In the genomic region with DNA sequence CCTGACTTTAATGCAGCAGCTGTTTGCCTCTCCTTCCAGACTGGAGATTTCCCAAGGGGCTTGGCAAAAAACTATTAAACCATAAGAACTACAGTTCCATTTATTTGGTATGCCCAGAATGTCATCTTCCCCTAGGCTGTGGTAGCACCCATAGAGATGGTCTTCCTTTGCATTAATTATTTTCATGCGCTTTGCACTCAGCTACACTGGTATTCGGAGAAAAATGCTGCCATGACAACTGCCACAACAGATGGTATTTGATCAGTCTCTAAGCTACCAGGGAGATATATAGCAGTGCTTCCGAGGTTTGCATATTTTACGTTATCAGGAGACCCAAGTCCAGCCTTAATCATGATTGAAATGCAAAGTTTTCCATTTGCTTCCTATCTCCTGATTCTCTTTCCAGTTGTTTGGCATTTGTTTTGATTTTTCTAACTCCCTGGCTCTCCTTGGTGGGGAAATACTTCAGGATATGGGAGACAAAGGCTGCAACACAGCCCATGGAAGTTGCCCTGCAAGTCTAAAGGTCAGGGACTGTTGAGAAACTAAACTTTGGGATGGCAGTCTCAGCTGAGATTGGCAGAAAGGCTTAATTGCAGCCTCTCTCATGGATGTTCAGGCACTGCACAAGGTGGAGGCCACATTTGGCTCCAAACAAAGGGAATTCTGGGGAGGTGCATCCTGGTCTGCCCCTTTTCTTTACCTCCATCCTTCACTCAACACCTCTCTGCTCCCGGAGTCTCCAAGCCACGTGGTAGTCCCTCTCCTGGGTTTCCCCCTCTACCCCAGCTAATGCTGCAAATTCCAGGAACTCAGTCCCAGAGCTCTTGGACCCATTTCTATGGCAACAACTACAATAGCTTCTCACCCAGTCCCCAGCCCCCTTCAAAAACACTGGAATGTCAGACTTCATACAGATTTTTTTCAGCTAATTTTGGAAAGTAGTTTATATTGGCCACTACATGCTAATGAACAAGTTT, we compare ENCODE assay signal across 13 cellular contexts.
DNase-seq lines count a peak whose midpoint lies in the region; ATAC-seq and TF ChIP-seq lines count a peak whose summit lies in the region.
"Had no signal": no experiment of that assay in that cellular context is flagged by ENCODE, and none has a peak within 500 bp of the region (broad histone marks: within the 10 kb centered on the region; RNA-seq: fewer than 3 reads in every experiment).

No MANE protein-coding gene starts in this region.

- H3K4me2 ChIP-seq in GM23248 (ENCODE audit: unreplicated experiment), result no peak overlapping the region

- no peak for ATAC-seq in CD4-positive, alpha-beta T cell (ENCODE audit: poor library complexity)
- ATAC-seq: activated CD8-positive, alpha-beta T cell treated with anti-CD3 and anti-CD28 coated beads, Interleukin-2, amount 10 ng/mL, durations not matched to agents 7 days and 5 days; PC-3 had no signal

- peaks cover 19% of the 10 kb centered on the region for H3K4me1 Mint-ChIP-seq in mesothelial cell of epicardium
- no peaks in the 10 kb centered on the region for H3K4me1 Mint-ChIP-seq in CD4-positive, alpha-beta T cell (ENCODE audit: low read depth)
- H3K4me1 Mint-ChIP-seq: activated naive CD4-positive, alpha-beta T cell treated with anti-CD3 and anti-CD28 coated beads, Interleukin-2, amount 50 U/mL, for 24 hours had no signal

- CTCF ChIA-PET in CD4-positive, alpha-beta T cell (lab: Charles Lee), result no interaction called here

- no peak overlapping the region for H3K4me3 Mint-ChIP-seq in mesothelial cell of epicardium
- H3K4me3 Mint-ChIP-seq in CD4-positive, alpha-beta T cell, result no peak overlapping the region
- H3K4me3 Mint-ChIP-seq: activated CD8-positive, alpha-beta T cell treated with anti-CD3 and anti-CD28 coated beads, Interleukin-2, amount 10 ng/mL, durations not matched to agents 7 days and 5 days; activated naive CD4-positive, alpha-beta T cell treated with anti-CD3 and anti-CD28 coated beads, Interleukin-2, amount 50 U/mL, for 24 hours had no signal

- no peaks in the 10 kb centered on the region for H3K9me3 ChIP-seq in ectodermal cell (ENCODE audit: control insufficient read depth, low read length)
- no peaks in the 10 kb centered on the region for H3K9me3 ChIP-seq in GM23248 (ENCODE audit: low read depth)
- no peaks in the 10 kb centered on the region for H3K9me3 ChIP-seq in CD4-positive, alpha-beta T cell (ENCODE audit: control insufficient read depth, low read length)

- no peak overlapping the region for H2AFZ ChIP-seq in GM23248

- H4K20me1 ChIP-seq in GM23248 (ENCODE audit: insufficient read depth), result no peaks in the 10 kb centered on the region

- H3K4me3 ChIP-seq in ectodermal cell (ENCODE audit: insufficient read depth, low read depth, low read length), result no peak overlapping the region
- no peak overlapping the region for H3K4me3 ChIP-seq in GM23248

- no peak for TF ChIP-seq CTCF in mesothelial cell of epicardium (IDR thresholded peaks at IDR 0.05; ENCODE audit: unreplicated experiment)
- TF ChIP-seq CTCF in CD4-positive, alpha-beta T cell (IDR thresholded peaks at IDR 0.05), result no peak

- intact Hi-C loops in CD4-positive, alpha-beta T cell (cut with DNase I, micrococcal nuclease), result no loop called here

- H3K4me1 ChIP-seq in ectodermal cell (ENCODE audit: control insufficient read depth, insufficient read depth, low read length), result peaks cover 23% of the 10 kb centered on the region
- H3K4me1 ChIP-seq in GM23248 (ENCODE audit: insufficient read depth), result peaks cover 19% of the 10 kb centered on the region

- no peaks in the 10 kb centered on the region for H3K9me3 Mint-ChIP-seq in mesothelial cell of epicardium
- H3K9me3 Mint-ChIP-seq in CD4-positive, alpha-beta T cell, result no peaks in the 10 kb centered on the region
- H3K9me3 Mint-ChIP-seq: activated naive CD4-positive, alpha-beta T cell treated with anti-CD3 and anti-CD28 coated beads, Interleukin-2, amount 50 U/mL, for 24 hours had no signal

- DNase-seq in COLO668 (lab: John Stamatoyannopoulos, UW; ENCODE audit: unreplicated experiment) (peak; percentile 49), NCI-H1694 (lab: John Stamatoyannopoulos, UW) (peak; percentile 48), mesothelial cell of epicardium (ENCODE audit: low spot score in 2 of 2, unreplicated experiment in 2 of 2) (no peak), epidermal melanocyte (ENCODE audit: insufficient read length, low spot score) (no peak), GM23248 (no peak), occipital lobe (lab: John Stamatoyannopoulos, UW) (no peak)
- no peak for DNase-seq in CD4-positive, alpha-beta T cell
- DNase-seq: activated CD8-positive, alpha-beta T cell treated with anti-CD3 and anti-CD28 coated beads, Interleukin-2, amount 10 ng/mL, durations not matched to agents 7 days and 5 days; GDM1; PC-3; T1000 had no signal

- no peaks in the 10 kb centered on the region for H3K9me2 ChIP-seq in GM23248 (ENCODE audit: insufficient read depth)

- in situ Hi-C loops in GM23248 (cut with MboI), result no loop called here

- no peaks in the 10 kb centered on the region for H3K27me3 ChIP-seq in ectodermal cell (ENCODE audit: control insufficient read depth, insufficient read depth, low read length, poor library complexity, severe bottlenecking)
- H3K27me3 ChIP-seq in GM23248 (replicated peaks; ENCODE audit: insufficient read depth), result no peaks in the 10 kb centered on the region
- H3K27me3 ChIP-seq in CD4-positive, alpha-beta T cell (ENCODE audit: control insufficient read depth, insufficient read depth, low read length), result no peaks in the 10 kb centered on the region

- peaks cover 72% of the 10 kb centered on the region for H3K79me2 ChIP-seq in GM23248 (ENCODE audit: insufficient read depth)

- no peaks in the 10 kb centered on the region for H3K36me3 Mint-ChIP-seq in mesothelial cell of epicardium
- H3K36me3 Mint-ChIP-seq in CD4-positive, alpha-beta T cell (ENCODE audit: low read depth), result no peaks in the 10 kb centered on the region
- H3K36me3 Mint-ChIP-seq: activated naive CD4-positive, alpha-beta T cell treated with anti-CD3 and anti-CD28 coated beads, Interleukin-2, amount 50 U/mL, for 24 hours had no signal

- peak overlapping the region; percentile 83 for H3K27ac ChIP-seq in ectodermal cell (ENCODE audit: insufficient read depth, low read depth, low read length, poor library complexity, severe bottlenecking)
- no peak overlapping the region for H3K27ac ChIP-seq in GM23248
- H3K27ac ChIP-seq in CD4-positive, alpha-beta T cell (ENCODE audit: low read depth, low read length), result no peak overlapping the region

- H3K36me3 ChIP-seq in ectodermal cell (ENCODE audit: control insufficient read depth, insufficient read depth, low read length) (no peaks in the 10 kb centered on the region), GM23248 (ENCODE audit: low read depth) (no peaks in the 10 kb centered on the region; the same call in 1 of the 2 replicates)

- peaks cover 37% of the 10 kb centered on the region for H3F3A ChIP-seq in GM23248 (ENCODE audit: insufficient read depth)

- no peak overlapping the region for H3K9ac ChIP-seq in GM23248

- POLR2A ChIA-PET in CD4-positive, alpha-beta T cell (lab: Charles Lee), result no interaction called here

- H3K27ac Mint-ChIP-seq in mesothelial cell of epicardium, result peak overlapping the region; percentile 84
- no peak overlapping the region for H3K27ac Mint-ChIP-seq in CD4-positive, alpha-beta T cell
- H3K27ac Mint-ChIP-seq: activated CD8-positive, alpha-beta T cell treated with anti-CD3 and anti-CD28 coated beads, Interleukin-2, amount 10 ng/mL, durations not matched to agents 7 days and 5 days; activated naive CD4-positive, alpha-beta T cell treated with anti-CD3 and anti-CD28 coated beads, Interleukin-2, amount 50 U/mL, for 24 hours had no signal

- 71 to 73% methylated on average over 6 of the region's 6 CpGs for WGBS in ectodermal cell, 2 experiments
- 83 to 87% methylated on average over 6 of the region's 6 CpGs for WGBS in GM23248 (ENCODE audit: low coverage in 1 of 2, low lambda C conversion rate in 2 of 2, missing lambda C conversion rate in 2 of 2), 2 experiments

- H3K27me3 Mint-ChIP-seq in mesothelial cell of epicardium (ENCODE audit: low read depth), result no peaks in the 10 kb centered on the region
- no peaks in the 10 kb centered on the region for H3K27me3 Mint-ChIP-seq in CD4-positive, alpha-beta T cell
- H3K27me3 Mint-ChIP-seq: activated naive CD4-positive, alpha-beta T cell treated with anti-CD3 and anti-CD28 coated beads, Interleukin-2, amount 50 U/mL, for 24 hours had no signal

Comparison
In these comparisons a context has a peak if more than half of its experiments do, and no peak if none do; other contexts are left out.
1. DNase-seq: peak in COLO668 (single experiment) and NCI-H1694 (single experiment); none in mesothelial cell of epicardium (0 of 2), epidermal melanocyte (single experiment), GM23248 (single experiment), occipital lobe (single experiment) and CD4-positive, alpha-beta T cell (0 of 10).